Comparison of ENCODE assay signal across 1 cellular context in the genomic region with DNA sequence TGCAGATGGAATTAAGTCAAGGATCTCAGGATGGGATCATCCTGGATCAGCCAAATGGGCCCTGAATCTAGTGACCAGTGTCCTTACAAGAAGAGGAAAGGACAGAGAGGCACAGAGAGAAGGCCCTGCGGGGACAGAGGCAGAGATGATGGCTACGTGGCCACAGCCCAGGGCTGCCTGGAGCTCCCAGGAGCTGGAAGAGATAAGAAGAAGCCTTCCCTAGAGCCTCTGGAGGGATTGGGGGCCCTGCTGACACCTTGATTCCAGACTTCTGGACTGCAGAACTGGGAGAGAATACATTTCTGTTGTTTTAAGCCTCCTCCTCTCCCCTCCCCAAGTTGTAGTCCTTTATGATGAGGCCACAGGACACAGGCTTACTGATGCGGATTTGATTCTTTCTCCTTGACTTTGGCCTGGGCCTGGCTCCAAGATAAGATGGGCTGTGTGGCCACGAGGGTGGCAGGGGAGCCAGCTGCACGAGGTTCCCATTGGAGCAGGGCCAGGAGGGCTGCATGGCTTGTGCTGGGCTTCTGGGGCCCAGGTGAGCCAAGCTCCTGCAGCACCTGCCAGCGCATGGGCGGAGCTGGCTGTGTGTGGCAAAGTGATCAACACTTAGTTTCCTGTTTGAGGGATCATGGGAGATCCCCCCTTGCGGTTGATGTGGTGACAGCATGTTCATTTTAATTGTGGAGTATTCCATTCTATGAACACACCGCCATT.
TF ChIP-seq lines count a peak whose summit lies in the region.

No MANE protein-coding gene starts in this region.

TF ChIP-seq in K562, 482 proteins besides CTCF, POLR2A, EP300 and RAD21 (continued from another document):
- TF ChIP-seq, protein P1, sequence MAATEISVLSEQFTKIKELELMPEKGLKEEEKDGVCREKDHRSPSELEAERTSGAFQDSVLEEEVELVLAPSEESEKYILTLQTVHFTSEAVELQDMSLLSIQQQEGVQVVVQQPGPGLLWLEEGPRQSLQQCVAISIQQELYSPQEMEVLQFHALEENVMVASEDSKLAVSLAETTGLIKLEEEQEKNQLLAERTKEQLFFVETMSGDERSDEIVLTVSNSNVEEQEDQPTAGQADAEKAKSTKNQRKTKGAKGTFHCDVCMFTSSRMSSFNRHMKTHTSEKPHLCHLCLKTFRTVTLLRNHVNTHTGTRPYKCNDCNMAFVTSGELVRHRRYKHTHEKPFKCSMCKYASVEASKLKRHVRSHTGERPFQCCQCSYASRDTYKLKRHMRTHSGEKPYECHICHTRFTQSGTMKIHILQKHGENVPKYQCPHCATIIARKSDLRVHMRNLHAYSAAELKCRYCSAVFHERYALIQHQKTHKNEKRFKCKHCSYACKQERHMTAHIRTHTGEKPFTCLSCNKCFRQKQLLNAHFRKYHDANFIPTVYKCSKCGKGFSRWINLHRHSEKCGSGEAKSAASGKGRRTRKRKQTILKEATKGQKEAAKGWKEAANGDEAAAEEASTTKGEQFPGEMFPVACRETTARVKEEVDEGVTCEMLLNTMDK (IDR thresholded peaks at IDR 0.05; ENCODE audit: borderline replicate concordance, insufficient read depth, low read depth, low read length, poor library complexity, severe bottlenecking): no peak
TF ChIP-seq in K562: peak in this region for 1.
